Comparison of ENCODE assay signal across 8 cellular contexts in the genomic region with DNA sequence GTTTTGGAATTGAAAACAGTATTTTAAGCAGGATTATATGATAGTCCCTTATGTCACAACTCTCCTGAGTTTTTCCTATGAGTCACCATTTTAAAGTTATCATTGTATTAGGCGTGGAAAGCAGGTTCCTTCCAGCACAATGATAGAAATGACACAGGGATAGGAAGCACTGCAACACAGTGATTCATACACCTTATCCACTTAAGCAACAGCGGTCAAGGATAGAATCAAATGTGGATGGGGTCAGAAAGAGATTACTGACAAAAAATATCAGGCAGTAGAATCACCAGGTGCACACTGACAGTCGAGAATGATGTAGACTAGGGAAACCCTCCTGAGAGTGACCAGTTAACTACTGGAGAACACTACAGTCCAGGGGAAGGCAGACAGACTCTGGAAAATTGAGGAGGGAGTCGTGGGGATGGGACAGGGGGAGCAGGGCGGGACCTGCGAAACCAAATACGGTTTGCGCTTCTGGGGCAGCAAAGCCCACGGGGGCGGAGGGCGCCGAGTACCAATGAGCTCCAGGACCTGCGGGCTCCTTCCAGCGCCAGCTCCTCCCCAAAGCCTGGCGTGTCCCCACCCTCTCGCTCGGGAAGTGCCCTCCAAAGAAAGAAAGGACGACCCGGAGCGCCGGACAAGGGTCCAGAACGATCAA. TPM values are rescaled to one million over a fixed set of nuclear protein-coding genes. Genes with fewer than 3 reads are reported as not detected.
DNase-seq lines count a peak whose midpoint lies in the region; ATAC-seq and TF ChIP-seq lines count a peak whose summit lies in the region.

No MANE protein-coding gene starts in this region.

- no peaks in the 10 kb centered on the region for H3K36me3 Mint-ChIP-seq in chondrocyte (ENCODE audit: low read depth)

- CTCF ChIA-PET in PC-9 (lab: Charles Lee) = interaction anchor here (0.6 kb wide), 1 partner anchor 428 kb away, joined by 5 read pairs; no protein-coding TSS in a partner anchor

- H3K27me3 Mint-ChIP-seq in chondrocyte (ENCODE audit: low read depth) = no peaks in the 10 kb centered on the region

- POLR2A ChIA-PET in PC-9 (lab: Charles Lee; ENCODE audit: unreplicated experiment) = interaction anchor here (0.5 to 1.3 kb wide), 11 partner anchors 29 to 1019 kb away, joined by 3 to 9 read pairs (median 5); partner anchors contain the start of genes DNAJB9 and THAP5

- intact Hi-C loops in PC-9 (cut with micrococcal nuclease; ENCODE audit: unreplicated experiment) = loop anchor here (10.0 kb wide), 2 partner anchors 581 to 1751 kb away; no protein-coding TSS in a partner anchor

- H3K4me3 ChIP-seq in PC-9 = peak overlapping the region; percentile 68

- H3K79me2 ChIP-seq in PC-9 (ENCODE audit: low read depth) = peaks cover 53% of the 10 kb centered on the region

- H3K36me3 ChIP-seq in PC-9 (ENCODE audit: low read depth) = peaks cover 3% of the 10 kb centered on the region; the same call in 1 of the 2 replicates

- no peaks in the 10 kb centered on the region for H4K20me1 ChIP-seq in PC-9 (ENCODE audit: insufficient read depth)

- peak overlapping the region; percentile 73 for H2AFZ ChIP-seq in PC-9

- no peaks in the 10 kb centered on the region for H3K9me3 ChIP-seq in PC-9 (ENCODE audit: insufficient read depth, low read depth)

- TF ChIP-seq CTCF in PC-9 (conservative IDR thresholded peaks at IDR 0.05) (no peak), chondrocyte (IDR thresholded peaks at IDR 0.05) (peak; percentile 22)

- H3K4me1 ChIP-seq in PC-9 (replicated peaks; ENCODE audit: insufficient read depth) = peaks cover 53% of the 10 kb centered on the region

- peak overlapping the region; percentile 96 for H3K27ac ChIP-seq in PC-9

- H3K9me3 Mint-ChIP-seq in chondrocyte (ENCODE audit: low read depth) = no peaks in the 10 kb centered on the region

- peak overlapping the region; percentile 88 for H3K4me3 Mint-ChIP-seq in chondrocyte (ENCODE audit: unreplicated experiment)

- H3K4me2 ChIP-seq in PC-9 = peak overlapping the region; percentile 86

- H3K9me2 ChIP-seq in PC-9 (ENCODE audit: insufficient read depth) = no peaks in the 10 kb centered on the region

- BruUV-seq in PC-9 (replicated peaks; lab: Mats Ljungman, UMichigan) = TSS peak; percentile 33

- H3F3A ChIP-seq in PC-9 (ENCODE audit: insufficient read depth, low read depth) = peaks cover 53% of the 10 kb centered on the region

- ATAC-seq in GM21576 (IDR thresholded peaks at IDR 0.05; ENCODE audit: unreplicated experiment) (peak; percentile 41), left lobe of liver (peak; percentile 79)

- peaks cover 36% of the 10 kb centered on the region for H3K4me1 Mint-ChIP-seq in chondrocyte (ENCODE audit: low read depth)

- no peaks in the 10 kb centered on the region for H3K27me3 ChIP-seq in PC-9 (ENCODE audit: insufficient read depth, low read depth)

- DNase-seq in NK-92 treated with Interleukin-12 subunit alpha and Interleukin-12 subunit beta, amount 100 ng/mL, for 24 hours (lab: John Stamatoyannopoulos, UW) = peak; percentile 86
- DNase-seq in NK-92 (lab: John Stamatoyannopoulos, UW; ENCODE audit: unreplicated experiment) (no peak), HT1080 (ENCODE audit: low read depth) (peak; percentile 87), PC-9 (peak in 1 of 2 experiments; percentile 86), chondrocyte (ENCODE audit: low spot score) (no peak), left lobe of liver (ENCODE audit: low spot score) (peak; percentile 91), superior temporal gyrus (ENCODE audit: extremely low spot score) (peak; percentile 41)

- peak overlapping the region; percentile 99 for H3K27ac Mint-ChIP-seq in chondrocyte (ENCODE audit: unreplicated experiment)

RNA-seq across cellular contexts. Expression of gene PNPLA8, which starts 0.5 kb away (rescaled TPM):
- total RNA-seq in HT1080 (2014; rRNA removed; shearing (Covaris generic)) = 11.1 and 21.2 TPM in 2 replicates
- polyA plus RNA-seq in HT1080 (2015; cell fraction: cytosol; rRNA removed) = 17.2 and 20.4 TPM in 2 replicates
- 15.4 and 17.5 TPM in 2 replicates for polyA plus RNA-seq in HT1080 (2015; cell fraction: nucleus; rRNA removed)
- 15.6 and 31.3 TPM in 2 replicates for total RNA-seq in PC-9 (2021)
- total RNA-seq in chondrocyte = 25.2 to 26.8 TPM (median 26.2 TPM) in 3 replicates
- total RNA-seq in left lobe of liver = 12.9 TPM

RNA-seq across cellular contexts. Expression of gene THAP5, which starts 44.0 kb away (rescaled TPM):
- 19.4 and 24.9 TPM in 2 replicates for total RNA-seq in HT1080 (2014; rRNA removed; shearing (Covaris generic))
- polyA plus RNA-seq in HT1080 (2015; cell fraction: cytosol; rRNA removed) = 26.1 and 30.0 TPM in 2 replicates
- polyA plus RNA-seq in HT1080 (2015; cell fraction: nucleus; rRNA removed) = 27.6 and 31.7 TPM in 2 replicates
- 20.8 and 28.5 TPM in 2 replicates for total RNA-seq in PC-9 (2021)
- 22.4 to 31.4 TPM (median 25.9 TPM) in 3 replicates for total RNA-seq in chondrocyte
- 15.8 TPM for total RNA-seq in left lobe of liver

RNA-seq across cellular contexts. Expression of gene DNAJB9, which starts 44.2 kb away (rescaled TPM):
- total RNA-seq in HT1080 (2014; rRNA removed; shearing (Covaris generic)) = 25.4 and 27.5 TPM in 2 replicates
- polyA plus RNA-seq in HT1080 (2015; cell fraction: cytosol; rRNA removed) = 16.2 and 16.9 TPM in 2 replicates
- polyA plus RNA-seq in HT1080 (2015; cell fraction: nucleus; rRNA removed) = 9.7 and 13.0 TPM in 2 replicates
- total RNA-seq in PC-9 (2021) = 10.0 and 13.3 TPM in 2 replicates
- 22.0 to 29.2 TPM (median 29.0 TPM) in 3 replicates for total RNA-seq in chondrocyte
- total RNA-seq in left lobe of liver = 48.4 TPM

Comparison
In these comparisons a context has a peak if more than half of its experiments do, and no peak if none do; other contexts are left out.
1. DNase-seq: peak in NK-92 treated with Interleukin-12 subunit alpha and Interleukin-12 subunit beta, amount 100 ng/mL, for 24 hours (single experiment), HT1080 (single experiment), left lobe of liver (single experiment) and superior temporal gyrus (single experiment); none in NK-92 (single experiment) and chondrocyte (single experiment).